In genomic region chr2:34003795-34004194, GRCh38 we compare ENCODE assay signal across 25 cellular contexts.
DNase-seq lines count a peak whose midpoint lies in the region; ATAC-seq, FAIRE-seq and TF ChIP-seq lines count a peak whose summit lies in the region.
"Had no signal": no experiment of that assay in that cellular context is flagged by ENCODE, and none has a peak within 500 bp of the region (broad histone marks: within the 10 kb centered on the region; RNA-seq: fewer than 3 reads in every experiment).

No MANE protein-coding gene starts in this region.

- CTCF ChIA-PET in GM12878 (lab: Yijun Ruan, JAX): interaction anchor here (1.4 kb wide), 1 partner anchor 9 kb away, joined by 4 read pairs; no protein-coding TSS in a partner anchor

- H3K27ac ChIP-seq in GM12878 (ENCODE audit: control insufficient read depth, insufficient read depth): no peak overlapping the region
- H3K27ac ChIP-seq: BLaER1 treated with 17β-estradiol and CSF1 and Interleukin-3, amounts not matched to agents 10 nM and 100 nM; KMS-11 had no signal

- no peaks in the 10 kb centered on the region for H3K36me3 ChIP-seq in GM12878 (ENCODE audit: control insufficient read depth in 2 of 2, insufficient read depth in 2 of 2, low read length in 1 of 2)
- H3K36me3 ChIP-seq: BLaER1 treated with 17β-estradiol and CSF1 and Interleukin-3, amounts not matched to agents 10 nM and 100 nM had no signal

- TF ChIP-seq POLR2A in GM12878 (IDR thresholded peaks at IDR 0.05; ENCODE audit: low read depth, low read length): no peak

- no TSS peak for BruUV-seq in GM12878 (replicated peaks; lab: Mats Ljungman, UMichigan)

- SMC1A ChIA-PET in GM12878 (lab: Charles Lee; ENCODE audit: uncharacterized antibody, unreplicated experiment): interaction anchor here (1.0 to 1.8 kb wide), 2 partner anchors 9 to 34 kb away, joined by 3 to 5 read pairs; no protein-coding TSS in a partner anchor

- TF ChIP-seq CTCF in GM12878 (IDR thresholded peaks at IDR 0.05 in 2 of 3, conservative IDR thresholded peaks at IDR 0.05 in 1 of 3; ENCODE audit: control insufficient read depth in 2 of 3, extremely low read depth in 1 of 3, insufficient read depth in 1 of 3, low read depth in 3 of 3, low read length in 3 of 3): no peak

- RAD21 ChIA-PET in GM12878 (lab: Charles Lee; ENCODE audit: unreplicated experiment): no interaction called here

- peak; percentile 2 for DNase-seq in NOMO-1 treated with DMSO at 0.1 percent for 48 hours (lab: John Stamatoyannopoulos, UW; ENCODE audit: unreplicated experiment)
- DNase-seq in NOMO-1 treated with dmso at 0.1 percent for 144 hours (lab: John Stamatoyannopoulos, UW; ENCODE audit: unreplicated experiment): no peak
- DNase-seq in NCI-H82 treated with DMSO at 0.1 percent for 48 hours (lab: John Stamatoyannopoulos, UW; ENCODE audit: unreplicated experiment): peak; percentile 25
- no peak for DNase-seq in GM12878 (ENCODE audit: low read depth, low spot score)
- peak; percentile 14 for DNase-seq in superior temporal gyrus (ENCODE audit: extremely low spot score)
- no peak for DNase-seq in NCI-H1105 (lab: John Stamatoyannopoulos, UW)
- no peak for DNase-seq in NCI-H524 treated with DMSO at 0.1 percent for 48 hours (lab: John Stamatoyannopoulos, UW)
- DNase-seq in activated CD4-positive, alpha-beta T cell treated with anti-CD3 and anti-CD28 coated beads, Interleukin-2, amount 50 U/mL, for 1 hour: no peak
- DNase-seq: 8988T; CD4-positive, alpha-beta memory T cell; NCI-H1417 treated with DMSO at 0.1 percent for 48 hours; NCI-H187 treated with DMSO at 0.1 percent for 48 hours; NCI-H2107; NCI-H446 treated with DMSO at 0.1 percent for 48 hours; NCI-H69; NK-92 treated with Interleukin-12 subunit alpha and Interleukin-12 subunit beta, amount 100 ng/mL, for 24 hours; Right ventricle myocardium superior; SW 1271; T-helper 17 cell had no signal

- H3K4me2 ChIP-seq in GM12878 (ENCODE audit: control insufficient read depth, insufficient read depth): no peak overlapping the region
- H3K4me2 ChIP-seq: BLaER1 treated with 17β-estradiol and CSF1 and Interleukin-3, amounts not matched to agents 10 nM and 100 nM; KMS-11 had no signal

- peak; percentile 59 for ATAC-seq in GM12878
- ATAC-seq: T-helper 17 cell had no signal

- H3K9ac ChIP-seq in GM12878 (ENCODE audit: control insufficient read depth, insufficient read depth, low read length): no peak overlapping the region
- H3K9ac ChIP-seq: BLaER1 treated with 17β-estradiol and CSF1 and Interleukin-3, amounts not matched to agents 10 nM and 100 nM; KMS-11 had no signal

- intact Hi-C loops in GM12878 (cut with micrococcal nuclease; ENCODE audit: unreplicated experiment): no loop called here

- no peak for TF ChIP-seq EP300 in GM12878 (IDR thresholded peaks at IDR 0.05; ENCODE audit: borderline replicate concordance in 1 of 2, control insufficient read depth in 1 of 2, low read depth in 2 of 2, low read length in 2 of 2)

- no peaks in the 10 kb centered on the region for H4K20me1 ChIP-seq in GM12878 (ENCODE audit: control insufficient read depth, insufficient read depth)
- H4K20me1 ChIP-seq: BLaER1 treated with 17β-estradiol and CSF1 and Interleukin-3, amounts not matched to agents 10 nM and 100 nM had no signal

- H2AFZ ChIP-seq in GM12878 (ENCODE audit: control insufficient read depth, low read depth, low read length): no peak overlapping the region

- no peaks in the 10 kb centered on the region for H3K9me3 ChIP-seq in GM12878 (replicated peaks; ENCODE audit: control insufficient read depth, insufficient read depth, low read length)

- no peaks in the 10 kb centered on the region for H3K4me1 ChIP-seq in GM12878 (ENCODE audit: control insufficient read depth, insufficient read depth, low read length)
- H3K4me1 ChIP-seq: BLaER1 treated with 17β-estradiol and CSF1 and Interleukin-3, amounts not matched to agents 10 nM and 100 nM had no signal

- POLR2A ChIA-PET in GM12878 (lab: Charles Lee): no interaction called here

- WGBS in GM12878 (ENCODE audit: insufficient coverage, insufficient replicate concordance, low lambda C conversion rate, missing lambda C conversion rate): 5% methylated on average over 4 of the region's 4 CpGs

- no peaks in the 10 kb centered on the region for H3K79me2 ChIP-seq in GM12878 (ENCODE audit: control insufficient read depth, insufficient read depth, low read length)

- TF ChIP-seq RAD21 in GM12878 (IDR thresholded peaks at IDR 0.05; ENCODE audit: insufficient read depth, low read depth, low read length): no peak

- no peak overlapping the region for H3K4me3 ChIP-seq in GM12878
- H3K4me3 ChIP-seq: BLaER1 treated with 17β-estradiol and CSF1 and Interleukin-3, amounts not matched to agents 10 nM and 100 nM had no signal

- FAIRE-seq in GM12878 (lab: Jason Lieb, UNC): no peak
- FAIRE-seq: G401.6, GM19239, H54, HTR-8/SVneo had no signal

- H3K27me3 ChIP-seq in GM12878 (replicated peaks in 1 of 2; ENCODE audit: control insufficient read depth in 2 of 2, insufficient read depth in 2 of 2, low read length in 1 of 2): no peaks in the 10 kb centered on the region; a peak in 1 of 4 replicates
- H3K27me3 ChIP-seq: BLaER1 treated with 17β-estradiol and CSF1 and Interleukin-3, amounts not matched to agents 10 nM and 100 nM had no signal

- in situ Hi-C loops in GM12878 (cut with MboI): no loop called here

TF ChIP-seq in GM12878, 131 proteins besides CTCF, POLR2A, EP300 and RAD21:
- 0 out of 2 replicates have a peak, but pooled peaks have one; percentile 27 for TF ChIP-seq SPI1 (IDR thresholded peaks at IDR 0.05; ENCODE audit: borderline replicate concordance, insufficient read depth, low read depth, low read length)
- peak; percentile 18; the same call in 1 of the 2 replicates for TF ChIP-seq IKZF1 (conservative IDR thresholded peaks at IDR 0.05)
- no peak for TF ChIP-seq MLLT1 (IDR thresholded peaks at IDR 0.05)

Comparison
In these comparisons a context has a peak if more than half of its experiments do, and no peak if none do; other contexts are left out.
1. DNase-seq: peak in NOMO-1 treated with DMSO at 0.1 percent for 48 hours (single experiment), NCI-H82 treated with DMSO at 0.1 percent for 48 hours (single experiment) and superior temporal gyrus (single experiment); none in NOMO-1 treated with dmso at 0.1 percent for 144 hours (single experiment), GM12878 (single experiment), NCI-H1105 (single experiment), NCI-H524 treated with DMSO at 0.1 percent for 48 hours (single experiment) and activated CD4-positive, alpha-beta T cell treated with anti-CD3 and anti-CD28 coated beads, Interleukin-2, amount 50 U/mL, for 1 hour (single experiment).